1 cellular context compared by ENCODE assay signal in the genomic region with DNA sequence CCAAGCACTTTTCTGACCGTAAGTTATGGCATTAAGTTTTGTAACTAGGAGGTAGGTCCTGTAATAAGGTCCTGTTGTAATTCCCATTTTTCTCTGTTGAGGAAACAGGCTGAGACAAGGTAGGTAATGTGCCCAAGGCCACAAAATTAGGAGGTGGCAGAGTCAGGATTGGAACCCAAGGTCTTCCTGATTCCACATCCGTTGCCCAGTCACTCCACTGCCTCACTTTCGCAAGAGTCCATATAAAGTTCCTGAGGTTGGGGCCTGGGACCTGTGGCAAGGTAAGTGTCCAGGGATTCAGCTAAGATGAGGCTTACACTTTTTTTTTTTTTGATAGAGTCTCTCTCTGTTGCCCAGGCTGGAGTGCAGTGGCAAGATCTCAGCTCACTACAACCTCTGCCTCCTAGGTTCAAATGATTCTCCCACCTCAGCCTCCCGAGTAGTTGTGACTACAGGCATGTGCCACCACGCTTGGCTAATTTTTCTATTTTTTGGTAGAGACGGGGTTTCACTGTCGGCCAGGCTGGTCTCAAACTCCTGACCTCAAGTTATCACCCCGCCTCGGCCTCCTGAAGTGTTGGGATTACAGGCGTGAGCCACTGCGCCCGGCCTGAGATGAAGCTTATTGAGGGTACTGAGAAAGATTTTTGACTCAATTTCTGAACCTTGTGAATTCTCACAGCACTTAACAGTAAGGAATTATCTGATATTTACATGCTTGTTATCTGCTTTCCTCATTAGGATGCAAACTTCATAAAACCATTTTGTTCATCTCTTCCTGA.
TF ChIP-seq lines count a peak whose summit lies in the region.

No MANE protein-coding gene starts in this region.

TF ChIP-seq in H1, 55 proteins besides CTCF, POLR2A, EP300 and RAD21:
- no peak for TF ChIP-seq SIX5 (IDR thresholded peaks at IDR 0.05; ENCODE audit: low read depth, low read length)
- TF ChIP-seq SIN3A (conservative IDR thresholded peaks at IDR 0.05 in 1 of 2, IDR thresholded peaks at IDR 0.05 in 1 of 2; ENCODE audit: low read depth in 1 of 2, low read length in 2 of 2), result no peak
- no peak for TF ChIP-seq PHF8 (conservative IDR thresholded peaks at IDR 0.05; ENCODE audit: low read depth, low read length)
- no peak for TF ChIP-seq GTF2F1 (IDR thresholded peaks at IDR 0.05; ENCODE audit: borderline replicate concordance, low read depth, low read length)
- TF ChIP-seq SRF (IDR thresholded peaks at IDR 0.05; ENCODE audit: low read depth, low read length), result no peak
- TF ChIP-seq ZNF274 (IDR thresholded peaks at IDR 0.05; ENCODE audit: borderline replicate concordance, extremely low read depth, low read length), result no peak
- no peak for TF ChIP-seq TCF12 (IDR thresholded peaks at IDR 0.05; ENCODE audit: low read depth, low read length)
- no peak for TF ChIP-seq YY1 (IDR thresholded peaks at IDR 0.05; ENCODE audit: low read depth, low read length)
- TF ChIP-seq TAF7 (optimal IDR thresholded peaks at IDR 0.05; ENCODE audit: borderline replicate concordance, low read depth, low read length), result no peak
- TF ChIP-seq ASH2L (IDR thresholded peaks at IDR 0.05; ENCODE audit: low read length), result no peak
- no peak for TF ChIP-seq CHD2 (IDR thresholded peaks at IDR 0.05; ENCODE audit: low read length)
- TF ChIP-seq POU5F1 (IDR thresholded peaks at IDR 0.05; ENCODE audit: low read depth, low read length), result no peak
- TF ChIP-seq, protein P1, sequence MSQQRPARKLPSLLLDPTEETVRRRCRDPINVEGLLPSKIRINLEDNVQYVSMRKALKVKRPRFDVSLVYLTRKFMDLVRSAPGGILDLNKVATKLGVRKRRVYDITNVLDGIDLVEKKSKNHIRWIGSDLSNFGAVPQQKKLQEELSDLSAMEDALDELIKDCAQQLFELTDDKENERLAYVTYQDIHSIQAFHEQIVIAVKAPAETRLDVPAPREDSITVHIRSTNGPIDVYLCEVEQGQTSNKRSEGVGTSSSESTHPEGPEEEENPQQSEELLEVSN (IDR thresholded peaks at IDR 0.05), result no peak
- TF ChIP-seq POLR2AphosphoS5 (IDR thresholded peaks at IDR 0.05; ENCODE audit: low read depth, low read length), result no peak
- TF ChIP-seq, protein P2, sequence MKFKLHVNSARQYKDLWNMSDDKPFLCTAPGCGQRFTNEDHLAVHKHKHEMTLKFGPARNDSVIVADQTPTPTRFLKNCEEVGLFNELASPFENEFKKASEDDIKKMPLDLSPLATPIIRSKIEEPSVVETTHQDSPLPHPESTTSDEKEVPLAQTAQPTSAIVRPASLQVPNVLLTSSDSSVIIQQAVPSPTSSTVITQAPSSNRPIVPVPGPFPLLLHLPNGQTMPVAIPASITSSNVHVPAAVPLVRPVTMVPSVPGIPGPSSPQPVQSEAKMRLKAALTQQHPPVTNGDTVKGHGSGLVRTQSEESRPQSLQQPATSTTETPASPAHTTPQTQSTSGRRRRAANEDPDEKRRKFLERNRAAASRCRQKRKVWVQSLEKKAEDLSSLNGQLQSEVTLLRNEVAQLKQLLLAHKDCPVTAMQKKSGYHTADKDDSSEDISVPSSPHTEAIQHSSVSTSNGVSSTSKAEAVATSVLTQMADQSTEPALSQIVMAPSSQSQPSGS (IDR thresholded peaks at IDR 0.05; ENCODE audit: low read length), result no peak
- no peak for TF ChIP-seq SP1 (IDR thresholded peaks at IDR 0.05; ENCODE audit: low read depth, low read length)
- no peak for TF ChIP-seq TAF1 (IDR thresholded peaks at IDR 0.05; ENCODE audit: low read depth, low read length)
- no peak for TF ChIP-seq RFX5 (IDR thresholded peaks at IDR 0.05; ENCODE audit: borderline replicate concordance, low read depth, low read length)
- TF ChIP-seq, protein P3, sequence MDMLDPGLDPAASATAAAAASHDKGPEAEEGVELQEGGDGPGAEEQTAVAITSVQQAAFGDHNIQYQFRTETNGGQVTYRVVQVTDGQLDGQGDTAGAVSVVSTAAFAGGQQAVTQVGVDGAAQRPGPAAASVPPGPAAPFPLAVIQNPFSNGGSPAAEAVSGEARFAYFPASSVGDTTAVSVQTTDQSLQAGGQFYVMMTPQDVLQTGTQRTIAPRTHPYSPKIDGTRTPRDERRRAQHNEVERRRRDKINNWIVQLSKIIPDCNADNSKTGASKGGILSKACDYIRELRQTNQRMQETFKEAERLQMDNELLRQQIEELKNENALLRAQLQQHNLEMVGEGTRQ (IDR thresholded peaks at IDR 0.05; ENCODE audit: low read length), result no peak
